Comparison of ENCODE assay signal across 20 cellular contexts in genomic region chr2:239103125-239104098, GRCh38.
"Had no signal": no experiment of that assay in that cellular context is flagged by ENCODE, and none has a peak within 500 bp of the region (broad histone marks: within the 10 kb centered on the region; RNA-seq: fewer than 3 reads in every experiment).

No MANE protein-coding gene starts in this region.

- H3K9me3 ChIP-seq: prostate gland, stomach, thyroid gland, uterus had no signal

- H3K9me3 Mint-ChIP-seq: activated B cell treated with CpG ODN at 0.5 μM for 24 hours; activated naive CD8-positive, alpha-beta T cell treated with anti-CD3 and anti-CD28 coated beads for 36 hours; activated T-cell treated with anti-CD3 and anti-CD28 coated beads, Interleukin-2, amount 50 U/mL, for 72 hours; endodermal cell; nephron progenitor cell had no signal

- DNase-seq: activated B cell treated with CpG ODN at 0.5 μM for 24 hours; activated CD4-positive, alpha-beta T cell treated with anti-CD3 and anti-CD28 coated beads for 48 hours; activated CD8-positive, alpha-beta memory T cell treated with anti-CD3 and anti-CD28 coated beads, Interleukin-2, amount 50 U/mL, for 4 hours; activated CD8-positive, alpha-beta T cell treated with anti-CD3 and anti-CD28 coated beads, Interleukin-2, amount 10 ng/mL, durations not matched to agents 7 days and 5 days; activated gamma-delta T cell; activated naive CD8-positive, alpha-beta T cell treated with anti-CD3 and anti-CD28 coated beads for 36 hours; activated T-cell treated with anti-CD3 and anti-CD28 coated beads, Interleukin-2, amount 50 U/mL, for 72 hours; endodermal cell; mammary epithelial cell; nephron progenitor cell; stimulated activated CD4-positive, alpha-beta T cell treated with anti-CD3 and anti-CD28 coated beads, Interleukin-1b, Interleukin-23, amount 100 ng/mL, for 48 hours; stomach; thyroid gland; uterus had no signal

- H3K27me3 Mint-ChIP-seq: activated B cell treated with CpG ODN at 0.5 μM for 24 hours; activated naive CD8-positive, alpha-beta T cell treated with anti-CD3 and anti-CD28 coated beads for 36 hours had no signal

- H3K27me3 ChIP-seq: stomach, thyroid gland, uterus had no signal

- H3K4me3 ChIP-seq: prostate gland, stomach, thyroid gland, uterus had no signal

- H3K4me1 Mint-ChIP-seq: activated B cell treated with CpG ODN at 0.5 μM for 24 hours; activated naive CD8-positive, alpha-beta T cell treated with anti-CD3 and anti-CD28 coated beads for 36 hours; endodermal cell; nephron progenitor cell had no signal

- FAIRE-seq: frontal cortex, keratinocyte, TTC549 had no signal

- ATAC-seq: activated CD8-positive, alpha-beta T cell treated with anti-CD3 and anti-CD28 coated beads, Interleukin-2, amount 10 ng/mL, durations not matched to agents 7 days and 5 days; activated T-cell treated with anti-CD3 and anti-CD28 coated beads, Interleukin-2, amount 50 U/mL, for 72 hours; left lobe of liver; sciatic nerve had no signal

- H3K36me3 Mint-ChIP-seq: activated naive CD8-positive, alpha-beta T cell treated with anti-CD3 and anti-CD28 coated beads for 36 hours had no signal

- H3K27ac ChIP-seq: prostate gland, stomach, thyroid gland, uterus had no signal

- H3K4me3 Mint-ChIP-seq: activated B cell treated with CpG ODN at 0.5 μM for 24 hours; activated CD8-positive, alpha-beta T cell treated with anti-CD3 and anti-CD28 coated beads, Interleukin-2, amount 10 ng/mL, durations not matched to agents 7 days and 5 days; activated naive CD8-positive, alpha-beta T cell treated with anti-CD3 and anti-CD28 coated beads for 36 hours; activated T-cell treated with anti-CD3 and anti-CD28 coated beads, Interleukin-2, amount 50 U/mL, for 72 hours; endodermal cell; nephron progenitor cell had no signal

- H3K4me1 ChIP-seq: prostate gland, uterus had no signal

- H3K36me3 ChIP-seq: uterus had no signal
